13 cellular contexts compared by ENCODE assay signal in the genomic region with DNA sequence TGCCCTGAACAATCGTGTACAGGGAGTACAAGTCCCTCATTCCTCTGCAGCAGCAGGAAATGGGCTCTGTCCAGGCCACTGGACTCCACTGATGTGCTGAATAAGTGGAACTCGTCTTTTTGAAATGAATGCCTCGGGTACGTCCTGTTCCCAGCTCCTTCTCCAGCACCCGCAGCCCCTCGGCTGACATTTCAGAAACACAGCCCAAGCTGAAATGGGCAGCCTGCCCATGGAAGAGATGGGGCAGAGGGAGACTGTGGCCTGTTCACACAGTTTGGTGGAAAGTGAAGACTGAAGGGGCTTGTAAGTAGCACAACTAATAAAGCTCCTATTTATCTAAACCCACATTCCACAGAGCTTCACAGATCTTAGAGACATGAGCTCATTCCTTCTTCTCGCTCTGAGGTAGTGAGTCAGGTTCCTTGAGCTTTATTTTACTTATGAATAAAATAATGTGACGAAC.
DNase-seq lines count a peak whose midpoint lies in the region; ATAC-seq, FAIRE-seq and TF ChIP-seq lines count a peak whose summit lies in the region.
"Had no signal": no experiment of that assay in that cellular context is flagged by ENCODE, and none has a peak within 500 bp of the region (broad histone marks: within the 10 kb centered on the region; RNA-seq: fewer than 3 reads in every experiment).

No MANE protein-coding gene starts in this region.

- CTCF ChIA-PET in A673 (lab: Charles Lee), result no interaction called here

- H3K9me3 ChIP-seq in right lobe of liver (no peaks in the 10 kb centered on the region), A673 (ENCODE audit: low read depth, low read length, poor library complexity, severe bottlenecking) (no peaks in the 10 kb centered on the region)

- TF ChIP-seq POLR2A in right lobe of liver (IDR thresholded peaks at IDR 0.05), result no peak

- H3K36me3 ChIP-seq in right lobe of liver (no peaks in the 10 kb centered on the region), A673 (ENCODE audit: insufficient read depth, low read length, poor library complexity, severe bottlenecking) (no peaks in the 10 kb centered on the region)

- POLR2A ChIA-PET in A673 (lab: Charles Lee; ENCODE audit: low non-redundant PET), result interaction anchor here (0.6 kb wide), 1 partner anchor 360 kb away, joined by 6 read pairs; no protein-coding TSS in a partner anchor

- H3K4me3 ChIP-seq in dorsolateral prefrontal cortex (no peak overlapping the region), right lobe of liver (no peak overlapping the region), A673 (ENCODE audit: low read depth, low read length, poor library complexity, severe bottlenecking) (no peak overlapping the region)

- H3K27ac ChIP-seq in dorsolateral prefrontal cortex, result peak overlapping the region in 45 of 59 donors; percentile 1 to 84 (median 60)
- H3K27ac ChIP-seq in right lobe of liver, result peak overlapping the region in 1 of 3 donors; percentile 40
- H3K27ac ChIP-seq in A673 (ENCODE audit: low read depth, low read length, poor library complexity, severe bottlenecking), result no peak overlapping the region

- H3K27me3 ChIP-seq in dorsolateral prefrontal cortex (no peaks in the 10 kb centered on the region), right lobe of liver (no peaks in the 10 kb centered on the region), A673 (replicated peaks; ENCODE audit: insufficient read depth, low read depth, low read length, poor library complexity) (no peaks in the 10 kb centered on the region)

- intact Hi-C loops in dorsolateral prefrontal cortex (cut with DNase I), result no loop called here
- intact Hi-C loops in right lobe of liver (cut with DNase I), result no loop called here
- intact Hi-C loops in A673 (cut with micrococcal nuclease; ENCODE audit: unreplicated experiment), result loop anchor here (10.0 kb wide), 1 partner anchor 55 kb away; no protein-coding TSS in a partner anchor

- FAIRE-seq in urothelium cell line (lab: Jason Lieb, UNC), result no peak
- FAIRE-seq: GM18507 had no signal

- DNase-seq in HS-27A (ENCODE audit: low read depth), result peak; percentile 27
- DNase-seq in dorsolateral prefrontal cortex, result peak in 7 of 10 donors; percentile 18 to 61 (median 44)
- peak in 1 of 3 donors; percentile 14 for DNase-seq in right lobe of liver
- peak; percentile 55 for DNase-seq in stromal cell of bone marrow (ENCODE audit: low read depth)
- DNase-seq in A673 (ENCODE audit: low spot score), result no peak
- DNase-seq in urothelium cell line (ENCODE audit: low spot score), result no peak
- no peak for DNase-seq in NCI-H1694 (lab: John Stamatoyannopoulos, UW)
- DNase-seq: H7, immature natural killer cell, MM.1S, retina had no signal

- no TSS peak for BruUV-seq in A673 (replicated peaks; lab: Mats Ljungman, UMichigan)

- ATAC-seq in right lobe of liver, result peak; percentile 14 to 78 (median 46)
- ATAC-seq in HG03354 (IDR thresholded peaks at IDR 0.05; ENCODE audit: poor library complexity, severe bottlenecking, unreplicated experiment), result no peak

- WGBS in right lobe of liver (ENCODE audit: insufficient coverage, low coverage, low lambda C conversion rate, missing lambda C conversion rate), result 60% methylated on average over 8 of the region's 8 CpGs

- TF ChIP-seq CTCF in dorsolateral prefrontal cortex (IDR thresholded peaks at IDR 0.05 in 54 of 56, conservative IDR thresholded peaks at IDR 0.05 in 2 of 56; ENCODE audit: low read depth in 1 of 56, partially characterized antibody in 56 of 56), result no peak
- no peak for TF ChIP-seq CTCF in right lobe of liver (IDR thresholded peaks at IDR 0.05)
- no peak for TF ChIP-seq CTCF in A673 (conservative IDR thresholded peaks at IDR 0.05; ENCODE audit: low read depth, low read length)

- no peaks in the 10 kb centered on the region for H3K4me1 ChIP-seq in right lobe of liver
- no peaks in the 10 kb centered on the region for H3K4me1 ChIP-seq in A673 (ENCODE audit: insufficient read depth, low read length, poor library complexity, severe bottlenecking)

Comparison
In these comparisons a context has a peak if more than half of its experiments do, and no peak if none do; other contexts are left out.
1. DNase-seq: peak in HS-27A (single experiment), dorsolateral prefrontal cortex (7 of 10) and stromal cell of bone marrow (single experiment); none in A673 (single experiment), urothelium cell line (single experiment) and NCI-H1694 (single experiment).